Comparison of ENCODE assay signal across 8 cellular contexts in genomic region chr1:234845097-234845660, GRCh38.
A peak's percentile ranks its signal among the peaks of the same experiment; 100 is the strongest.
DNase-seq lines count a peak whose midpoint lies in the region; ATAC-seq and TF ChIP-seq lines count a peak whose summit lies in the region.

No MANE protein-coding gene starts in this region.

- H3K4me1 Mint-ChIP-seq in CD14-positive monocyte: peaks cover 96% of the 10 kb centered on the region

- peak overlapping the region; percentile 87 for H3K27ac ChIP-seq in OCI-LY1 (ENCODE audit: low read depth, low read length, poor library complexity, severe bottlenecking)
- no peak overlapping the region for H3K27ac ChIP-seq in lower lobe of right lung
- no peak overlapping the region for H3K27ac ChIP-seq in adrenal gland

- H3K79me2 ChIP-seq in OCI-LY1 (ENCODE audit: insufficient read depth, low read length): no peaks in the 10 kb centered on the region

- ATAC-seq in lower lobe of right lung (peak; percentile 57 to 67), HG03378 (IDR thresholded peaks at IDR 0.05; ENCODE audit: unreplicated experiment) (no peak)

- no peaks in the 10 kb centered on the region for H3K9me2 ChIP-seq in OCI-LY1 (ENCODE audit: low read depth, low read length)

- peak overlapping the region; percentile 59 to 86 for H3K4me3 Mint-ChIP-seq in CD14-positive monocyte

- no peak for TF ChIP-seq POLR2A in adrenal gland (IDR thresholded peaks at IDR 0.05)

- H3K9me3 Mint-ChIP-seq in CD14-positive monocyte: peaks cover 0 to 5% (median 0%) of the 10 kb centered on the region in 7 donors

- H3K9me3 ChIP-seq in OCI-LY1 (ENCODE audit: low read length) (no peaks in the 10 kb centered on the region), lower lobe of right lung (no peaks in the 10 kb centered on the region), adrenal gland (replicated peaks in 1 of 3) (no peaks in the 10 kb centered on the region)

- peaks cover 4 to 7% of the 10 kb centered on the region in 2 donors for H3K36me3 Mint-ChIP-seq in CD14-positive monocyte

- no peak overlapping the region for H3K9ac ChIP-seq in OCI-LY1 (ENCODE audit: low read length)

- intact Hi-C loops in CD14-positive monocyte (cut with micrococcal nuclease) (loop anchor here (2.0 to 10.0 kb wide), 2 partner anchors 132 to 350 kb away; no protein-coding TSS in a partner anchor), lower lobe of right lung (cut with DNase I) (no loop called here), adrenal gland (cut with DNase I) (no loop called here)

- no peaks in the 10 kb centered on the region for H4K20me1 ChIP-seq in OCI-LY1 (ENCODE audit: insufficient read depth, low read length)

- peak overlapping the region; percentile 35 to 99 (median 93) for H3K27ac Mint-ChIP-seq in CD14-positive monocyte

- TF ChIP-seq CTCF in CD14-positive monocyte (IDR thresholded peaks at IDR 0.05): no peak
- TF ChIP-seq CTCF in OCI-LY1 (IDR thresholded peaks at IDR 0.05; ENCODE audit: low read length): no peak
- no peak for TF ChIP-seq CTCF in lower lobe of right lung (IDR thresholded peaks at IDR 0.05)
- no peak for TF ChIP-seq CTCF in adrenal gland (IDR thresholded peaks at IDR 0.05)

- H3K4me2 ChIP-seq in OCI-LY1 (ENCODE audit: low read length): no peak overlapping the region

- H3K36me3 ChIP-seq in OCI-LY1 (ENCODE audit: insufficient read depth, low read length) (no peaks in the 10 kb centered on the region), lower lobe of right lung (no peaks in the 10 kb centered on the region), adrenal gland (replicated peaks in 1 of 2) (no peaks in the 10 kb centered on the region)

- H3F3A ChIP-seq in OCI-LY1 (ENCODE audit: insufficient read depth, low read length): no peaks in the 10 kb centered on the region

- 56 to 79% (median 77%) methylated on average over 5 of the region's 5 CpGs for WGBS in adrenal gland, 4 donors

- DNase-seq in CD14-positive monocyte (ENCODE audit: low spot score) (no peak), lower lobe of right lung (no peak), NCI-H1048 (lab: John Stamatoyannopoulos, UW) (no peak), adrenal gland (no peak), NCI-H187 (lab: John Stamatoyannopoulos, UW) (no peak)
- peak; percentile 25 for DNase-seq in activated effector memory CD4-positive, alpha-beta T cell treated with Interleukin-2 at 50 U/mL for 16 hours

- H3K4me3 ChIP-seq in OCI-LY1 (ENCODE audit: low read depth, low read length, poor library complexity, severe bottlenecking) (no peak overlapping the region), lower lobe of right lung (no peak overlapping the region), adrenal gland (no peak overlapping the region)

- no peaks in the 10 kb centered on the region for H3K27me3 ChIP-seq in OCI-LY1 (ENCODE audit: insufficient read depth, low read length)
- H3K27me3 ChIP-seq in lower lobe of right lung (ENCODE audit: low read depth): no peaks in the 10 kb centered on the region
- H3K27me3 ChIP-seq in adrenal gland: no peaks in the 10 kb centered on the region

- H2AFZ ChIP-seq in OCI-LY1 (ENCODE audit: low read length): no peak overlapping the region

- H3K4me1 ChIP-seq in OCI-LY1 (ENCODE audit: insufficient read depth, low read length, severe bottlenecking) (peaks cover 50% of the 10 kb centered on the region), lower lobe of right lung (peaks cover 52% of the 10 kb centered on the region), adrenal gland (replicated peaks in 1 of 2) (peaks cover 0 to 11% of the 10 kb centered on the region in 2 donors)

- no peaks in the 10 kb centered on the region for H3K27me3 Mint-ChIP-seq in CD14-positive monocyte (ENCODE audit: low read depth in 3 of 3)

Comparison
In these comparisons a context has a peak if more than half of its experiments do, and no peak if none do; other contexts are left out.
1. intact Hi-C loops: an anchor here in CD14-positive monocyte (2.0 to 10.0 kb wide); none called in lower lobe of right lung and adrenal gland.